In the genomic region with DNA sequence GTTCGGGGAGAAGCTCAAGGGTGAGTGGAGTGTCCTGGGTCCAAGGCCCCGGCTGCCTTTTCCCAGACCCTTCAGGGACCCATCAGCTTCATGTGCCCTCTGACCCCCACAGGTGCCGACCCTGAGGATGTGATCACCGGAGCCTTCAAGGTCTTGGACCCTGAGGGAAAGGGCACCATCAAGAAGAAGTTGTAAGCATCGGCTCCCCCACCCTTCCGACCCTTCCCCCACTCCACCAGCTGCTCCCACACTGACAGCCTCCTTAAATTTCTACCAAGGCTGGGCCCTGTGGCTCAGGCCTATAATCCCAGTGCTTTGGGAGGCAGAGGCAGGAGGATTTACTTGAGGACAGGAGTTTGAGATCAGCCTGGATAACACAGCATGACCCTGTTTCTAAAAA, we compare ENCODE assay signal across 1 cellular context.
TF ChIP-seq lines count a peak whose summit lies in the region.

No MANE protein-coding gene starts in this region.

TF ChIP-seq in GM23338, 12 proteins besides CTCF, POLR2A, EP300 and RAD21 (continued from another document):
- TF ChIP-seq, protein P1, sequence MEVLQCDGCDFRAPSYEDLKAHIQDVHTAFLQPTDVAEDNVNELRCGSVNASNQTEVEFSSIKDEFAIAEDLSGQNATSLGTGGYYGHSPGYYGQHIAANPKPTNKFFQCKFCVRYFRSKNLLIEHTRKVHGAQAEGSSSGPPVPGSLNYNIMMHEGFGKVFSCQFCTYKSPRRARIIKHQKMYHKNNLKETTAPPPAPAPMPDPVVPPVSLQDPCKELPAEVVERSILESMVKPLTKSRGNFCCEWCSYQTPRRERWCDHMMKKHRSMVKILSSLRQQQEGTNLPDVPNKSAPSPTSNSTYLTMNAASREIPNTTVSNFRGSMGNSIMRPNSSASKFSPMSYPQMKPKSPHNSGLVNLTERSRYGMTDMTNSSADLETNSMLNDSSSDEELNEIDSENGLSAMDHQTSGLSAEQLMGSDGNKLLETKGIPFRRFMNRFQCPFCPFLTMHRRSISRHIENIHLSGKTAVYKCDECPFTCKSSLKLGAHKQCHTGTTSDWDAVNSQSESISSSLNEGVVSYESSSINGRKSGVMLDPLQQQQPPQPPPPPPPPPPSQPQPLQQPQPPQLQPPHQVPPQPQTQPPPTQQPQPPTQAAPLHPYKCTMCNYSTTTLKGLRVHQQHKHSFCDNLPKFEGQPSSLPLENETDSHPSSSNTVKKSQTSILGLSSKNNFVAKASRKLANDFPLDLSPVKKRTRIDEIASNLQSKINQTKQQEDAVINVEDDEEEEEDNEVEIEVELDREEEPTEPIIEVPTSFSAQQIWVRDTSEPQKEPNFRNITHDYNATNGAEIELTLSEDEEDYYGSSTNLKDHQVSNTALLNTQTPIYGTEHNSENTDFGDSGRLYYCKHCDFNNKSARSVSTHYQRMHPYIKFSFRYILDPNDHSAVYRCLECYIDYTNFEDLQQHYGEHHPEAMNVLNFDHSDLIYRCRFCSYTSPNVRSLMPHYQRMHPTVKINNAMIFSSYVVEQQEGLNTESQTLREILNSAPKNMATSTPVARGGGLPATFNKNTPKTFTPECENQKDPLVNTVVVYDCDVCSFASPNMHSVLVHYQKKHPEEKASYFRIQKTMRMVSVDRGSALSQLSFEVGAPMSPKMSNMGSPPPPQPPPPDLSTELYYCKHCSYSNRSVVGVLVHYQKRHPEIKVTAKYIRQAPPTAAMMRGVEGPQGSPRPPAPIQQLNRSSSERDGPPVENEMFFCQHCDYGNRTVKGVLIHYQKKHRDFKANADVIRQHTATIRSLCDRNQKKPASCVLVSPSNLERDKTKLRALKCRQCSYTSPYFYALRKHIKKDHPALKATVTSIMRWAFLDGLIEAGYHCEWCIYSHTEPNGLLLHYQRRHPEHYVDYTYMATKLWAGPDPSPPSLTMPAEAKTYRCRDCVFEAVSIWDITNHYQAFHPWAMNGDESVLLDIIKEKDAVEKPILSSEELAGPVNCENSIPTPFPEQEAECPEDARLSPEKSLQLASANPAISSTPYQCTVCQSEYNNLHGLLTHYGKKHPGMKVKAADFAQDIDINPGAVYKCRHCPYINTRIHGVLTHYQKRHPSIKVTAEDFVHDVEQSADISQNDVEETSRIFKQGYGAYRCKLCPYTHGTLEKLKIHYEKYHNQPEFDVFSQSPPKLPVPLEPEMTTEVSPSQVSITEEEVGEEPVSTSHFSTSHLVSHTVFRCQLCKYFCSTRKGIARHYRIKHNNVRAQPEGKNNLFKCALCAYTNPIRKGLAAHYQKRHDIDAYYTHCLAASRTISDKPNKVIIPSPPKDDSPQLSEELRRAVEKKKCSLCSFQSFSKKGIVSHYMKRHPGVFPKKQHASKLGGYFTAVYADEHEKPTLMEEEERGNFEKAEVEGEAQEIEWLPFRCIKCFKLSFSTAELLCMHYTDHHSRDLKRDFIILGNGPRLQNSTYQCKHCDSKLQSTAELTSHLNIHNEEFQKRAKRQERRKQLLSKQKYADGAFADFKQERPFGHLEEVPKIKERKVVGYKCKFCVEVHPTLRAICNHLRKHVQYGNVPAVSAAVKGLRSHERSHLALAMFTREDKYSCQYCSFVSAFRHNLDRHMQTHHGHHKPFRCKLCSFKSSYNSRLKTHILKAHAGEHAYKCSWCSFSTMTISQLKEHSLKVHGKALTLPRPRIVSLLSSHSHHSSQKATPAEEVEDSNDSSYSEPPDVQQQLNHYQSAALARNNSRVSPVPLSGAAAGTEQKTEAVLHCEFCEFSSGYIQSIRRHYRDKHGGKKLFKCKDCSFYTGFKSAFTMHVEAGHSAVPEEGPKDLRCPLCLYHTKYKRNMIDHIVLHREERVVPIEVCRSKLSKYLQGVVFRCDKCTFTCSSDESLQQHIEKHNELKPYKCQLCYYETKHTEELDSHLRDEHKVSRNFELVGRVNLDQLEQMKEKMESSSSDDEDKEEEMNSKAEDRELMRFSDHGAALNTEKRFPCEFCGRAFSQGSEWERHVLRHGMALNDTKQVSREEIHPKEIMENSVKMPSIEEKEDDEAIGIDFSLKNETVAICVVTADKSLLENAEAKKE (CRISPR knock-in tag; IDR thresholded peaks at IDR 0.05): no peak
- TF ChIP-seq, protein P2, sequence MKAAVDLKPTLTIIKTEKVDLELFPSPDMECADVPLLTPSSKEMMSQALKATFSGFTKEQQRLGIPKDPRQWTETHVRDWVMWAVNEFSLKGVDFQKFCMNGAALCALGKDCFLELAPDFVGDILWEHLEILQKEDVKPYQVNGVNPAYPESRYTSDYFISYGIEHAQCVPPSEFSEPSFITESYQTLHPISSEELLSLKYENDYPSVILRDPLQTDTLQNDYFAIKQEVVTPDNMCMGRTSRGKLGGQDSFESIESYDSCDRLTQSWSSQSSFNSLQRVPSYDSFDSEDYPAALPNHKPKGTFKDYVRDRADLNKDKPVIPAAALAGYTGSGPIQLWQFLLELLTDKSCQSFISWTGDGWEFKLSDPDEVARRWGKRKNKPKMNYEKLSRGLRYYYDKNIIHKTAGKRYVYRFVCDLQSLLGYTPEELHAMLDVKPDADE (IDR thresholded peaks at IDR 0.05): no peak
